8 cellular contexts compared by ENCODE assay signal in genomic region chr3:20185364-20185732, GRCh38. TPM values are rescaled to one million over a fixed set of nuclear protein-coding genes. Genes with fewer than 3 reads are reported as not detected.
DNase-seq lines count a peak whose midpoint lies in the region; ATAC-seq and TF ChIP-seq lines count a peak whose summit lies in the region.

No MANE protein-coding gene starts in this region.

- no peak overlapping the region for H3K4me3 Mint-ChIP-seq in CD4-positive, alpha-beta T cell

- H3K4me1 ChIP-seq in thoracic aorta (ENCODE audit: control insufficient read depth in 1 of 2, low read depth in 2 of 2) = peaks cover 3 to 24% of the 10 kb centered on the region in 2 donors

- ATAC-seq in CD4-positive, alpha-beta T cell (ENCODE audit: poor library complexity) = no peak
- ATAC-seq in GM18867 (IDR thresholded peaks at IDR 0.05; ENCODE audit: unreplicated experiment) = peak; percentile 15
- ATAC-seq in thoracic aorta (ENCODE audit: insufficient number of reproducible peaks, low FRiP score, low read depth) = no peak
- ATAC-seq in GM18861 (IDR thresholded peaks at IDR 0.05; ENCODE audit: unreplicated experiment) = no peak

- TF ChIP-seq CTCF in CD4-positive, alpha-beta T cell (IDR thresholded peaks at IDR 0.05) = no peak
- TF ChIP-seq CTCF in HL-60 (IDR thresholded peaks at IDR 0.05; ENCODE audit: insufficient read depth, low read length) (no peak), WERI-Rb-1 (IDR thresholded peaks at IDR 0.05; ENCODE audit: low read depth, low read length) (no peak), thoracic aorta (IDR thresholded peaks at IDR 0.05) (no peak)

- POLR2A ChIA-PET in CD4-positive, alpha-beta T cell (lab: Charles Lee) = interaction anchor here (1.2 to 2.3 kb wide), 4 partner anchors 37 to 238 kb away, joined by 4 to 29 read pairs (median 8); partner anchors contain the start of genes KAT2B and RAB5A

- intact Hi-C loops in CD4-positive, alpha-beta T cell (cut with DNase I, micrococcal nuclease) = no loop called here
- intact Hi-C loops in posterior cingulate gyrus (cut with DNase I) = loop anchor here (5.0 kb wide), 2 partner anchors 148 to 238 kb away; partner anchors contain the start of gene RAB5A

- no peak overlapping the region for H3K27ac Mint-ChIP-seq in CD4-positive, alpha-beta T cell

- no peaks in the 10 kb centered on the region for H3K4me1 Mint-ChIP-seq in CD4-positive, alpha-beta T cell (ENCODE audit: low read depth)

- H3K27me3 Mint-ChIP-seq in CD4-positive, alpha-beta T cell = no peaks in the 10 kb centered on the region

- peak in 1 of 10 experiments; percentile 9 for DNase-seq in CD4-positive, alpha-beta T cell
- DNase-seq in HL-60 (ENCODE audit: low read depth in 1 of 2, low spot score in 1 of 2) (peak; percentile 6 to 21), WERI-Rb-1 (peak; percentile 16), thoracic aorta (ENCODE audit: low spot score) (no peak), posterior cingulate gyrus (no peak)

- H3K9me3 ChIP-seq in CD4-positive, alpha-beta T cell (ENCODE audit: control insufficient read depth, low read length) = no peaks in the 10 kb centered on the region
- no peaks in the 10 kb centered on the region for H3K9me3 ChIP-seq in WERI-Rb-1 (ENCODE audit: severe bottlenecking)
- H3K9me3 ChIP-seq in iPS-18c (ENCODE audit: control insufficient read depth, insufficient read depth, low read length) = no peaks in the 10 kb centered on the region
- H3K9me3 ChIP-seq in thoracic aorta = no peaks in the 10 kb centered on the region

- H3K27me3 ChIP-seq in CD4-positive, alpha-beta T cell (ENCODE audit: control insufficient read depth, insufficient read depth, low read length) = no peaks in the 10 kb centered on the region
- H3K27me3 ChIP-seq in HL-60 (ENCODE audit: insufficient read depth, poor library complexity, severe bottlenecking) (no peaks in the 10 kb centered on the region), WERI-Rb-1 (ENCODE audit: insufficient read depth, low read depth, severe bottlenecking) (no peaks in the 10 kb centered on the region), thoracic aorta (replicated peaks; ENCODE audit: insufficient read depth) (no peaks in the 10 kb centered on the region)

- H3K4me3 ChIP-seq in HL-60 (replicated peaks; ENCODE audit: insufficient read depth, low read length) (peak overlapping the region; percentile 59), WERI-Rb-1 (ENCODE audit: low read depth, low read length) (peak overlapping the region; percentile 65), iPS-18c (ENCODE audit: insufficient read depth, low read depth, low read length) (peak overlapping the region; percentile 93), thoracic aorta (peak overlapping the region; percentile 82)

- H3K9me3 Mint-ChIP-seq in CD4-positive, alpha-beta T cell = no peaks in the 10 kb centered on the region

- peaks cover 45% of the 10 kb centered on the region for H3K36me3 ChIP-seq in WERI-Rb-1
- H3K36me3 ChIP-seq in thoracic aorta = no peaks in the 10 kb centered on the region

- CTCF ChIA-PET in CD4-positive, alpha-beta T cell (lab: Charles Lee) = interaction anchor here (1.0 kb wide), 1 partner anchor 9 kb away, joined by 3 read pairs; no protein-coding TSS in a partner anchor

- H3K36me3 Mint-ChIP-seq in CD4-positive, alpha-beta T cell (ENCODE audit: low read depth) = no peaks in the 10 kb centered on the region

- H3K27ac ChIP-seq in CD4-positive, alpha-beta T cell (ENCODE audit: low read depth, low read length) = peak overlapping the region; percentile 29
- peak overlapping the region; percentile 99 for H3K27ac ChIP-seq in HL-60 (replicated peaks)
- H3K27ac ChIP-seq in WERI-Rb-1 = peak overlapping the region; percentile 97
- no peak overlapping the region for H3K27ac ChIP-seq in thoracic aorta

RNA-seq across cellular contexts. Expression of gene SGO1, which starts 0.7 kb away (rescaled TPM):
- total RNA-seq in CD4-positive, alpha-beta T cell = not detected
- under 1 TPM in 1 of 2 donors, not detected in 1; 0.14 TPM for total RNA-seq in thoracic aorta

Comparison
In these comparisons a context has a peak if more than half of its experiments do, and no peak if none do; other contexts are left out.
1. DNase-seq: peak in HL-60 (2 of 2) and WERI-Rb-1 (single experiment); none in thoracic aorta (single experiment) and posterior cingulate gyrus (0 of 10).
2. H3K27ac ChIP-seq: peak in CD4-positive, alpha-beta T cell (single experiment), HL-60 (single experiment) and WERI-Rb-1 (single experiment); none in thoracic aorta (0 of 2).
3. Peak in every context shown above with its lines, with median percentiles within 50 percentile points of each other: H3K4me3 ChIP-seq.